7 cellular contexts compared by ENCODE assay signal in genomic region chr4:156968479-156968984, GRCh38. TPM values are rescaled to one million over a fixed set of nuclear protein-coding genes. Genes with fewer than 3 reads are reported as not detected.
DNase-seq lines count a peak whose midpoint lies in the region; ATAC-seq, FAIRE-seq and TF ChIP-seq lines count a peak whose summit lies in the region.

No MANE protein-coding gene starts in this region.

- no peak overlapping the region for H2BK12ac ChIP-seq in H1 (ENCODE audit: low read depth, low read length)

- no peak overlapping the region for H4K91ac ChIP-seq in H1 (replicated peaks; ENCODE audit: insufficient read length, low read length)

- H4K5ac ChIP-seq in H1 (ENCODE audit: insufficient read length, low read depth, low read length) (no peak overlapping the region), mesendoderm (ENCODE audit: low read length) (no peak overlapping the region)

- H3K4me1 ChIP-seq in H1 (replicated peaks in 1 of 4; ENCODE audit: control insufficient read depth in 3 of 4, insufficient read depth in 4 of 4, low read length in 3 of 4) (peaks cover 3 to 16% (median 7%) of the 10 kb centered on the region in 4 experiments; a peak in 6 of 7 replicates), mesendoderm (ENCODE audit: control insufficient read depth, low read depth, low read length) (no peaks in the 10 kb centered on the region), upper lobe of right lung (peaks cover 23% of the 10 kb centered on the region)

- no peak overlapping the region for H2BK15ac ChIP-seq in H1 (ENCODE audit: low read length)
- H2BK15ac ChIP-seq in mesendoderm (replicated peaks; ENCODE audit: low read depth) = no peak overlapping the region

- POLR2A ChIA-PET in H1 (lab: Charles Lee; ENCODE audit: partially characterized antibody) = no interaction called here

- no peak overlapping the region for H3K27ac ChIP-seq in H1 (ENCODE audit: low read depth, low read length)
- H3K27ac ChIP-seq in mesendoderm (ENCODE audit: low read depth, low read length) = no peak overlapping the region
- no peak overlapping the region for H3K27ac ChIP-seq in upper lobe of right lung

- H3K4me2 ChIP-seq in H1 (ENCODE audit: insufficient read depth in 1 of 2, low read depth in 2 of 2, low read length in 2 of 2) (peak overlapping the region in 1 of 2 experiments; percentile 31; a peak in 2 of 4 replicates), mesendoderm (ENCODE audit: low read length) (no peak overlapping the region)

- no peak overlapping the region for H3K56ac ChIP-seq in H1 (replicated peaks; ENCODE audit: insufficient read length, low read depth, low read length)
- no peak overlapping the region for H3K56ac ChIP-seq in mesendoderm (ENCODE audit: low read length)

- no peak overlapping the region for H3K14ac ChIP-seq in H1 (ENCODE audit: insufficient read length)

- TF ChIP-seq POLR2A in H1 (IDR thresholded peaks at IDR 0.05; ENCODE audit: control extremely low read depth in 1 of 2, low read depth in 2 of 2, low read length in 2 of 2) = no peak

- H3K79me1 ChIP-seq in H1 (ENCODE audit: low read depth, low read length) (no peaks in the 10 kb centered on the region), mesendoderm (ENCODE audit: low read length) (no peaks in the 10 kb centered on the region)

- peak; percentile 45 for ATAC-seq in GM21423 (IDR thresholded peaks at IDR 0.05; ENCODE audit: unreplicated experiment)
- ATAC-seq in upper lobe of right lung = peak; percentile 68

- no peak overlapping the region for H3K9ac ChIP-seq in H1 (replicated peaks in 1 of 4; ENCODE audit: extremely low read depth in 1 of 4, low read depth in 3 of 4, low read length in 3 of 4)
- H3K9ac ChIP-seq in mesendoderm (ENCODE audit: low read length) = no peak overlapping the region

- intact Hi-C loops in upper lobe of right lung (cut with DNase I) = no loop called here

- no peaks in the 10 kb centered on the region for H3K36me3 ChIP-seq in H1 (ENCODE audit: control insufficient read depth in 2 of 4, insufficient read depth in 4 of 4, low read length in 3 of 4)
- H3K36me3 ChIP-seq in mesendoderm (ENCODE audit: control insufficient read depth, insufficient read depth, low read length) = no peaks in the 10 kb centered on the region
- no peaks in the 10 kb centered on the region for H3K36me3 ChIP-seq in upper lobe of right lung

- H3K4me3 ChIP-seq in H1 (ENCODE audit: extremely low read depth in 1 of 4, insufficient read depth in 2 of 4, low read depth in 3 of 4, low read length in 4 of 4) = no peak overlapping the region
- no peak overlapping the region for H3K4me3 ChIP-seq in mesendoderm (ENCODE audit: low read length)
- H3K4me3 ChIP-seq in upper lobe of right lung = peak overlapping the region; percentile 70

- H3K23me2 ChIP-seq in H1 (ENCODE audit: low read depth, low read length) = peaks cover 6% of the 10 kb centered on the region

- H4K20me1 ChIP-seq in H1 (replicated peaks in 1 of 2; ENCODE audit: control insufficient read depth in 1 of 2, insufficient read depth in 2 of 2, low read length in 2 of 2) = peaks cover 0 to 5% of the 10 kb centered on the region in 2 experiments

- H2BK5ac ChIP-seq in H1 (ENCODE audit: low read depth, low read length) (no peak overlapping the region), mesendoderm (ENCODE audit: low read length) (no peak overlapping the region)

- H3K79me2 ChIP-seq in H1 (ENCODE audit: control insufficient read depth in 1 of 2, insufficient read depth in 2 of 2, low read length in 2 of 2) = no peaks in the 10 kb centered on the region
- no peaks in the 10 kb centered on the region for H3K79me2 ChIP-seq in mesendoderm (ENCODE audit: control insufficient read depth, insufficient read depth, low read length)

- H2AFZ ChIP-seq in H1 (ENCODE audit: low read length) = no peak overlapping the region

- peak; percentile 80 to 85 for TF ChIP-seq RAD21 in H1 (IDR thresholded peaks at IDR 0.05 in 1 of 2, conservative IDR thresholded peaks at IDR 0.05 in 1 of 2; ENCODE audit: low read depth in 2 of 2, low read length in 2 of 2)

- DNase-seq in ELF-1 (ENCODE audit: low read depth, low spot score) (peak; percentile 61), HTR-8/SVneo (ENCODE audit: insufficient read length, low spot score) (peak; percentile 30), RCC 7860 (ENCODE audit: low spot score) (peak; percentile 65), H1 (ENCODE audit: low read depth in 1 of 2, low spot score in 2 of 2) (peak in 1 of 2 experiments; percentile 72), mesendoderm (peak; percentile 76), upper lobe of right lung (no peak)

- H3K23ac ChIP-seq in H1 (ENCODE audit: insufficient read length) (no peak overlapping the region), mesendoderm (ENCODE audit: low read length) (no peak overlapping the region)

- TF ChIP-seq CTCF in H1 (IDR thresholded peaks at IDR 0.05; ENCODE audit: control extremely low read depth in 1 of 3, insufficient read depth in 1 of 3, low read depth in 1 of 3, low read length in 3 of 3) (peak in 2 of 3 experiments; percentile 66 to 80; a peak in 3 of 4 replicates), upper lobe of right lung (IDR thresholded peaks at IDR 0.05) (peak; percentile 83)

- H3K4ac ChIP-seq in H1 (replicated peaks; ENCODE audit: insufficient read length, low read depth, low read length) (no peak overlapping the region), mesendoderm (ENCODE audit: low read depth, low read length) (no peak overlapping the region)

- H3K27me3 ChIP-seq in H1 (replicated peaks in 1 of 4; ENCODE audit: control insufficient read depth in 3 of 4, extremely low read depth in 1 of 4, insufficient read depth in 3 of 4, low read length in 3 of 4) (peaks cover 0 to 5% (median 2%) of the 10 kb centered on the region in 4 experiments; a peak in 3 of 7 replicates), mesendoderm (ENCODE audit: insufficient read depth, low read length, poor library complexity) (no peaks in the 10 kb centered on the region), upper lobe of right lung (no peaks in the 10 kb centered on the region)

- 25% methylated on average over 2 of the region's 2 CpGs; no CpG with 5 or more reads in 1 of the 2 experiments for WGBS in H1 (ENCODE audit: extremely low coverage in 1 of 2, insufficient coverage in 1 of 2, insufficient read length in 1 of 2, insufficient replicate concordance in 2 of 2, low coverage in 1 of 2, low lambda C conversion rate in 2 of 2, missing lambda C conversion rate in 1 of 2), 2 experiments
- no CpG with 5 or more reads among the region's 2 CpGs for WGBS in mesendoderm (ENCODE audit: extremely low coverage, insufficient coverage, low lambda C conversion rate)

- H3K9me3 ChIP-seq in H1 (ENCODE audit: insufficient read depth in 2 of 2, low read depth in 1 of 2, low read length in 1 of 2) = no peaks in the 10 kb centered on the region
- H3K9me3 ChIP-seq in upper lobe of right lung = no peaks in the 10 kb centered on the region

- H3K18ac ChIP-seq in H1 (ENCODE audit: extremely low read depth, low read length) (no peak overlapping the region), mesendoderm (ENCODE audit: low read length) (no peak overlapping the region)

- no peak overlapping the region for H2AK5ac ChIP-seq in H1 (ENCODE audit: low read depth, low read length)
- no peak overlapping the region for H2AK5ac ChIP-seq in mesendoderm (ENCODE audit: low read length)

- CTCF ChIA-PET in H1 (lab: Charles Lee; ENCODE audit: partially characterized antibody) = interaction anchor here (0.6 to 5.3 kb wide), 31 partner anchors 9 to 968 kb away, joined by 3 to 21 read pairs (median 4); no protein-coding TSS in a partner anchor

- FAIRE-seq in HTR-8/SVneo (lab: Jason Lieb, UNC) (peak; percentile 82), RCC 7860 (lab: Jason Lieb, UNC) (peak; percentile 54), H1 (lab: Jason Lieb, UNC) (peak; percentile 62)

- no peak for TF ChIP-seq EP300 in H1 (IDR thresholded peaks at IDR 0.05; ENCODE audit: borderline replicate concordance in 1 of 2, low read depth in 2 of 2, low read length in 2 of 2)

- no peak overlapping the region for H2BK20ac ChIP-seq in H1 (ENCODE audit: low read length)

- H2BK120ac ChIP-seq in H1 (replicated peaks; ENCODE audit: low read depth, low read length) (no peak overlapping the region), mesendoderm (ENCODE audit: low read depth, low read length) (no peak overlapping the region)

- H4K8ac ChIP-seq in H1 (ENCODE audit: extremely low read depth, insufficient read depth, low read length) (no peak overlapping the region), mesendoderm (ENCODE audit: low read depth, low read length) (no peak overlapping the region)

TF ChIP-seq in H1, 55 proteins besides CTCF, POLR2A, EP300 and RAD21:
- TF ChIP-seq EZH2 (IDR thresholded peaks at IDR 0.05; ENCODE audit: low read depth, low read length, severe bottlenecking) (no peak), SRF (IDR thresholded peaks at IDR 0.05; ENCODE audit: low read depth, low read length) (no peak), CEBPB (IDR thresholded peaks at IDR 0.05; ENCODE audit: low read depth, low read length) (no peak), HDAC6 (IDR thresholded peaks at IDR 0.05; ENCODE audit: low read depth, low read length) (no peak), KDM5A (IDR thresholded peaks at IDR 0.05; ENCODE audit: low read length) (no peak), SAP30 (IDR thresholded peaks at IDR 0.05; ENCODE audit: insufficient read depth, insufficient replicate concordance, low read length) (no peak), CBX5 (IDR thresholded peaks at IDR 0.05; ENCODE audit: low read depth, low read length) (no peak), TEAD4 (IDR thresholded peaks at IDR 0.05; ENCODE audit: low read depth, low read length) (no peak), RFX5 (IDR thresholded peaks at IDR 0.05; ENCODE audit: borderline replicate concordance, low read depth, low read length) (no peak), NRF1 (IDR thresholded peaks at IDR 0.05; ENCODE audit: low read depth, low read length) (no peak), SP4 (IDR thresholded peaks at IDR 0.05; ENCODE audit: low read length) (no peak), BCL11A (IDR thresholded peaks at IDR 0.05; ENCODE audit: low read depth in 2 of 2, low read length in 2 of 2) (no peak), CREB1 (IDR thresholded peaks at IDR 0.05) (no peak), KDM4A (IDR thresholded peaks at IDR 0.05; ENCODE audit: low read depth, low read length, severe bottlenecking) (no peak), MAFK (IDR thresholded peaks at IDR 0.05; ENCODE audit: low read depth, low read length) (no peak)

RNA-seq across cellular contexts. Expression of gene PDGFC, which starts 3.1 kb away (rescaled TPM):
- 2.1 and 2.7 TPM in 2 replicates for total RNA-seq in H1 (2021; fragmentation: NEBNext Ultra II Directional; extraction: Animal tissue kit (Norgen Biotek cat#: 25700))
- 0.46 and 0.65 TPM in 2 replicates for polyA plus RNA-seq in H1 (2011; rRNA removed)
- 0.57 TPM for polyA plus RNA-seq in H1 (2011; cell fraction: cytosol; rRNA removed)
- polyA plus RNA-seq in H1 (2011; cell fraction: nucleus; rRNA removed) = 1.4 TPM
- 0.71 to 3.5 TPM (median 2.1 TPM) in 4 replicates for polyA plus RNA-seq in H1 (2012, experiment 1 of 2)
- polyA plus RNA-seq in H1 (2012, experiment 2 of 2) = 0.30 TPM
- 2.0 TPM for polyA plus RNA-seq in H1 (2013, experiment 1 of 2)
- 1.7 TPM for polyA plus RNA-seq in H1 (2013, experiment 2 of 2)
- 2.7 and 2.9 TPM in 2 replicates for polyA minus RNA-seq in H1 (2011; rRNA and poly(A)+ RNA removed)
- 4.8 TPM for polyA minus RNA-seq in H1 (2011; cell fraction: cytosol; rRNA and poly(A)+ RNA removed)
- polyA minus RNA-seq in H1 (2011; cell fraction: nucleus; rRNA and poly(A)+ RNA removed) = 5.1 TPM
- polyA plus RNA-seq in mesendoderm (2013, experiment 1 of 2) = 2.2 TPM
- polyA plus RNA-seq in mesendoderm (2013, experiment 2 of 2) = 2.1 TPM
- total RNA-seq in upper lobe of right lung = 31.3 TPM
